ENCODE assay signal across 11 cellular contexts in genomic region chr12:69405466-69405865, GRCh38. TPM values are rescaled to one million over a fixed set of nuclear protein-coding genes. Genes with fewer than 3 reads are reported as not detected.
A peak's percentile ranks its signal among the peaks of the same experiment; 100 is the strongest.
DNase-seq lines count a peak whose midpoint lies in the region; TF ChIP-seq lines count a peak whose summit lies in the region.
"Had no signal": no experiment of that assay in that cellular context is flagged by ENCODE, and none has a peak within 500 bp of the region (broad histone marks: within the 10 kb centered on the region; RNA-seq: fewer than 3 reads in every experiment).

No MANE protein-coding gene starts in this region.

- no peak overlapping the region for H3K27ac ChIP-seq in esophagus squamous epithelium

- intact Hi-C loops in esophagus squamous epithelium (cut with DNase I) = no loop called here

- in situ Hi-C loops in astrocyte of the spinal cord (cut with HindIII; ENCODE audit: low sequenced_read_pairs) = no loop called here

- TF ChIP-seq CTCF in astrocyte of the spinal cord (IDR thresholded peaks at IDR 0.05; ENCODE audit: low read depth, low read length) = no peak
- no peak for TF ChIP-seq CTCF in esophagus squamous epithelium (IDR thresholded peaks at IDR 0.05)

- H3K36me3 ChIP-seq in esophagus squamous epithelium = no peaks in the 10 kb centered on the region
- no peaks in the 10 kb centered on the region for H3K36me3 ChIP-seq in H7 (replicated peaks; ENCODE audit: control insufficient read depth, insufficient read depth, low read length)

- no peak for TF ChIP-seq POLR2A in esophagus squamous epithelium (IDR thresholded peaks at IDR 0.05)

- DNase-seq in A172 (ENCODE audit: low spot score) (peak; percentile 97), HK-2 (ENCODE audit: unreplicated experiment) (peak; percentile 70), astrocyte of the spinal cord (ENCODE audit: low read depth, low spot score) (peak; percentile 96), kidney glomerular epithelial cell (lab: John Stamatoyannopoulos, UW) (peak; percentile 94), esophagus squamous epithelium (lab: John Stamatoyannopoulos, UW) (no peak), NCI-H1092 treated with DMSO at 0.1 percent for 48 hours (lab: John Stamatoyannopoulos, UW) (no peak), H7 (no peak)
- no peak for DNase-seq in stimulated activated naive CD4-positive, alpha-beta T cell (lab: John Stamatoyannopoulos, UW)
- DNase-seq: activated CD4-positive, alpha-beta memory T cell treated with anti-CD3 and anti-CD28 coated beads for 36 hours; C1 segment of cervical spinal cord; Karpas-422 had no signal

- 51 to 61% methylated on average over 6 of the region's 6 CpGs for WGBS in esophagus squamous epithelium, 2 donors

- peaks cover 0 to 14% (median 0%) of the 10 kb centered on the region in 3 donors for H3K4me1 ChIP-seq in esophagus squamous epithelium

- H3K27me3 ChIP-seq in esophagus squamous epithelium (no peaks in the 10 kb centered on the region), H7 (ENCODE audit: control insufficient read depth, insufficient read depth, low read length) (no peaks in the 10 kb centered on the region)

- H3K4me3 ChIP-seq in astrocyte of the spinal cord (ENCODE audit: low read depth, low read length) (no peak overlapping the region), esophagus squamous epithelium (no peak overlapping the region), H7 (ENCODE audit: insufficient read depth, low read depth, low read length) (no peak overlapping the region)

- no peaks in the 10 kb centered on the region for H3K9me3 ChIP-seq in esophagus squamous epithelium

RNA-seq across cellular contexts. Expression of gene YEATS4, which starts 45.9 kb away (rescaled TPM):
- 46.1 and 56.3 TPM in 2 replicates for total RNA-seq in A172 (2014; rRNA removed; shearing (Covaris generic))
- total RNA-seq in esophagus squamous epithelium = 10 to 100 TPM; 15.0 to 36.9 (median 26.2) TPM
- 45.8 and 57.9 TPM in 2 replicates for total RNA-seq in H7 (2014; rRNA removed; shearing (Covaris generic))

RNA-seq across cellular contexts. Expression of gene LYZ, which starts 57.3 kb away (rescaled TPM):
- 0.07 and 2.3 TPM in 2 replicates for total RNA-seq in A172 (2014; rRNA removed; shearing (Covaris generic))
- 100 to 1,000 TPM in 1 of 4 donors, 10 to 100 TPM in 1, 1 to 10 TPM in 2; 2.7 to 121 (median 23.2) TPM for total RNA-seq in esophagus squamous epithelium
- not detected in 2 replicates for total RNA-seq in H7 (2014; rRNA removed; shearing (Covaris generic))
- total RNA-seq: activated CD4-positive, alpha-beta memory T cell treated with anti-CD3 and anti-CD28 coated beads for 36 hours had no signal

Comparison
In these comparisons a context has a peak if more than half of its experiments do, and no peak if none do; other contexts are left out.
1. DNase-seq: peak in A172 (single experiment), HK-2 (single experiment), astrocyte of the spinal cord (single experiment) and kidney glomerular epithelial cell (single experiment); none in stimulated activated naive CD4-positive, alpha-beta T cell (0 of 6), esophagus squamous epithelium (single experiment), NCI-H1092 treated with DMSO at 0.1 percent for 48 hours (single experiment) and H7 (single experiment).